Comparison of ENCODE assay signal across 8 cellular contexts in genomic region chr3:136251511-136251910, GRCh38. TPM values are rescaled to one million over a fixed set of nuclear protein-coding genes. Genes with fewer than 3 reads are reported as not detected.
DNase-seq lines count a peak whose midpoint lies in the region; ATAC-seq, FAIRE-seq and TF ChIP-seq lines count a peak whose summit lies in the region.

No MANE protein-coding gene starts in this region.

- H3K36me3 Mint-ChIP-seq in type B pancreatic cell = peaks cover 5% of the 10 kb centered on the region

- FAIRE-seq in GM19239 (lab: Jason Lieb, UNC) = no peak

- H3K36me3 ChIP-seq in cardiac muscle cell = peaks cover 6% of the 10 kb centered on the region

- H3K4me3 Mint-ChIP-seq in type B pancreatic cell = peak overlapping the region; percentile 88

- no peak for ATAC-seq in Right ventricle myocardium inferior
- no peak for ATAC-seq in HG02938 (IDR thresholded peaks at IDR 0.05; ENCODE audit: unreplicated experiment)
- no peak for ATAC-seq in HG03571 (IDR thresholded peaks at IDR 0.05; ENCODE audit: unreplicated experiment)

- peaks cover 10% of the 10 kb centered on the region for H3K4me1 Mint-ChIP-seq in type B pancreatic cell (ENCODE audit: unreplicated experiment)

- TF ChIP-seq CTCF in cardiac muscle cell (IDR thresholded peaks at IDR 0.05; ENCODE audit: low read depth, low read length) = no peak
- no peak for TF ChIP-seq CTCF in RWPE1 (conservative IDR thresholded peaks at IDR 0.05; ENCODE audit: low read depth)
- TF ChIP-seq CTCF in foreskin fibroblast (IDR thresholded peaks at IDR 0.05; ENCODE audit: low read depth, low read length) = no peak
- TF ChIP-seq CTCF in type B pancreatic cell (conservative IDR thresholded peaks at IDR 0.05) = no peak

- H3K27ac Mint-ChIP-seq in type B pancreatic cell = peak overlapping the region; percentile 92

- CTCF ChIA-PET in RWPE1 (lab: Yijun Ruan, JAX) = interaction anchor here (0.7 to 1.1 kb wide), 2 partner anchors 15 to 174 kb away, joined by 3 to 4 read pairs; no protein-coding TSS in a partner anchor

- H3K9me3 Mint-ChIP-seq in type B pancreatic cell = no peaks in the 10 kb centered on the region

- no peaks in the 10 kb centered on the region for H3K27me3 Mint-ChIP-seq in type B pancreatic cell

- intact Hi-C loops in Right ventricle myocardium inferior (cut with DNase I) = loop anchor here (2.0 to 5.0 kb wide), 2 partner anchors 177 to 501 kb away; partner anchors contain the start of gene STAG1

- DNase-seq in cardiac muscle cell (ENCODE audit: low read depth in 1 of 2, low spot score in 1 of 2) = no peak
- no peak for DNase-seq in Right ventricle myocardium inferior (ENCODE audit: missing footprints)
- no peak for DNase-seq in RWPE1 (ENCODE audit: low spot score)
- DNase-seq in foreskin fibroblast = no peak
- no peak for DNase-seq in type B pancreatic cell (ENCODE audit: extremely low spot score, unreplicated experiment)
- no peak for DNase-seq in GM19239 (ENCODE audit: insufficient read length, low spot score)

- H3K4me3 ChIP-seq in cardiac muscle cell = no peak overlapping the region
- H3K4me3 ChIP-seq in foreskin fibroblast (ENCODE audit: low read depth in 1 of 2, low read length in 2 of 2) = peak overlapping the region; percentile 54 to 79

- POLR2A ChIA-PET in RWPE1 (lab: Yijun Ruan, JAX; ENCODE audit: low non-redundant PET) = interaction anchor here (1.1 kb wide), 1 partner anchor 55 kb away, joined by 6 read pairs; the partner anchor contains the start of gene MSL2

- peaks cover 5% of the 10 kb centered on the region for H3K4me1 ChIP-seq in cardiac muscle cell (ENCODE audit: low read depth)

- H3K27ac ChIP-seq in cardiac muscle cell (peak overlapping the region; percentile 97), RWPE1 (peak overlapping the region; percentile 94; the same call in 1 of the 2 replicates)

- no peaks in the 10 kb centered on the region for H3K9me3 ChIP-seq in cardiac muscle cell (ENCODE audit: low read depth)

- no peaks in the 10 kb centered on the region for H3K27me3 ChIP-seq in cardiac muscle cell

RNA-seq across cellular contexts. Expression of gene PCCB, which starts 1.4 kb away (rescaled TPM):
- total RNA-seq in cardiac muscle cell (65.8 and 74.0 TPM in 2 replicates), Right ventricle myocardium inferior (98.6 TPM), type B pancreatic cell (ENCODE audit: low replicate concordance) (27.2 and 41.0 TPM in 2 replicates)
- 57.8 and 77.1 TPM in 2 replicates for polyA plus RNA-seq in cardiac muscle cell

RNA-seq across cellular contexts. Expression of gene MSL2, which starts 55.4 kb away (rescaled TPM):
- 8.8 and 16.4 TPM in 2 replicates for total RNA-seq in cardiac muscle cell
- polyA plus RNA-seq in cardiac muscle cell = 5.3 and 6.3 TPM in 2 replicates
- total RNA-seq in Right ventricle myocardium inferior = 23.2 TPM
- total RNA-seq in type B pancreatic cell (ENCODE audit: low replicate concordance) = 33.7 and 38.4 TPM in 2 replicates
